Comparison of ENCODE assay signal across 20 cellular contexts in the genomic region with DNA sequence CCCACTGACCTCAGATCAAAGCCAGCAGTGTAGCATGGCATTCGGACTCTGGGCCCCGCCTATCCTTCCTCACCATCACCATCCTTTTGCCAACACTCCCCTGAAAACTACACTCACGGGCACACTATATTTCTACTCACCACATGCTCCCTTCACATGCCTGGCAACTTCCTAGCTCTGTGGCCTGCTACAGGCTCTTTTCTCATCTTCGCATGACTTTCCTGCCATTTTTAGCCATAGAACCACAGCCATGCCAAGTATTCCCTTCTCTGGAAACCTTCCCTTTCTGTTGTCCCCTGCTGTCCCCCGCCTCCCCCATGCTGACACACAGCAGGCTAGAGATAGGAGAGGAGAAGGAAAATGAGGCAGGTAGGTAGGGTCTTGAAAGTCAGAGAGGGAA. TPM values are rescaled to one million over a fixed set of nuclear protein-coding genes. Genes with fewer than 3 reads are reported as not detected.
"Had no signal": no experiment of that assay in that cellular context is flagged by ENCODE, and none has a peak within 500 bp of the region (broad histone marks: within the 10 kb centered on the region; RNA-seq: fewer than 3 reads in every experiment).

No MANE protein-coding gene starts in this region.

- H3K27ac ChIP-seq: coronary artery, esophagus squamous epithelium, neutrophil, pancreas, sigmoid colon, thoracic aorta, tibial nerve, upper lobe of left lung had no signal

- H3K27me3 ChIP-seq: neutrophil, sigmoid colon, tibial nerve, upper lobe of left lung had no signal

- H3K4me3 ChIP-seq: coronary artery, esophagus squamous epithelium, mucosa of descending colon, pancreas, sigmoid colon, thoracic aorta, tibial nerve, upper lobe of left lung had no signal

- H3K4me1 ChIP-seq: pancreas, sigmoid colon, tibial nerve had no signal

- ATAC-seq: effector memory CD8-positive, alpha-beta T cell; mucosa of descending colon; naive thymus-derived CD8-positive, alpha-beta T cell; right cardiac atrium; stimulated activated naive B cell treated with anti-CD40 and anti-IgM and Interleukin-4, amounts not matched to agents 10 μg/mL and 1 μg/mL and 100 μg/mL, for 72 hours had no signal

- H3K36me3 ChIP-seq: esophagus squamous epithelium, neutrophil, pancreas, sigmoid colon, thoracic aorta, tibial nerve, upper lobe of left lung had no signal

- H3K9me3 ChIP-seq: esophagus squamous epithelium, mucosa of descending colon, neutrophil, pancreas, sigmoid colon, thoracic aorta, tibial nerve, upper lobe of left lung had no signal

- DNase-seq: dermis blood vessel endothelial cell; effector memory CD8-positive, alpha-beta T cell; erythroblast; esophagus squamous epithelium; foreskin melanocyte; mesenchymal stem cell; mucosa of descending colon; naive thymus-derived CD8-positive, alpha-beta T cell; nephron progenitor cell; right cardiac atrium; sigmoid colon; stimulated activated CD4-positive, alpha-beta T cell treated with anti-CD3 and anti-CD28 coated beads, Interleukin-15, amount 100 ng/mL, for 24 hours; stimulated activated CD4-positive, alpha-beta T cell treated with anti-CD3 and anti-CD28 coated beads, Interleukin-2, amount 100 ng/mL, for 48 hours; stimulated activated naive B cell treated with anti-CD40 and anti-IgM and Interleukin-4, amounts not matched to agents 10 μg/mL and 1 μg/mL and 100 μg/mL, for 72 hours; upper lobe of left lung had no signal

RNA-seq across cellular contexts. Expression of gene MMP2, which starts 45.5 kb away (rescaled TPM):
- polyA plus RNA-seq: naive thymus-derived CD8-positive, alpha-beta T cell had no signal
